In the genomic region with DNA sequence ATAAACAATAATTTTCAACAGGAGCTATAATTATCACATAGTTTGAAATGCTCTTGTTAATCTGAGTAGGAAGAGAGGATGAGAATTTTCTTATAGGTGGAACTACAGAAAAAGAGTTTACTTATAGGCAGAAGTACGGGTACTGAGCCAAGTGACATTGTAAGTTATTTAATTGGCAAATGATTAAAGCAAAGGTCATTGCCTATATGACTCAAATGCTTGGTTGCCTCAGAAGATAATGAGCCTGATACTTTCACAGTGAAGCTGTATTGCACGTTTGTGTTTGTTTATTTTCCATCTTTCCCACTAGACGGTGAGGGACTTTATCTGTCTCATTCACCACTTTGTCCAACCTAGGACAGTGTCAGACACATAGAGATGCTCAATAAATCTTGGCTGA, we compare ENCODE assay signal across 20 cellular contexts.
DNase-seq lines count a peak whose midpoint lies in the region; ATAC-seq and TF ChIP-seq lines count a peak whose summit lies in the region.
"Had no signal": no experiment of that assay in that cellular context is flagged by ENCODE, and none has a peak within 500 bp of the region (broad histone marks: within the 10 kb centered on the region; RNA-seq: fewer than 3 reads in every experiment).

No MANE protein-coding gene starts in this region.

- H3K36me3 Mint-ChIP-seq in activated T-helper 17 cell treated with anti-CD3 and anti-CD28 coated beads, Interleukin-2, amount 50 U/mL, for 72 hours (ENCODE audit: low read depth) = no peaks in the 10 kb centered on the region
- H3K36me3 Mint-ChIP-seq in stimulated activated effector memory CD8-positive, alpha-beta T cell treated with anti-CD3 and anti-CD28 coated beads, Interleukin-12 subunit alpha, Interleukin-12 subunit beta, amount 100 ng/mL, for 72 hours = no peaks in the 10 kb centered on the region
- no peaks in the 10 kb centered on the region for H3K36me3 Mint-ChIP-seq in activated CD4-positive, alpha-beta T cell treated with anti-CD3 and anti-CD28 coated beads, Interleukin-2, amount 10 ng/mL, durations not matched to agents 7 days and 5 days (ENCODE audit: low read depth)
- H3K36me3 Mint-ChIP-seq: CD8-positive, alpha-beta T cell had no signal

- peak overlapping the region; percentile 54 for H3K27ac Mint-ChIP-seq in activated T-helper 17 cell treated with anti-CD3 and anti-CD28 coated beads, Interleukin-2, amount 50 U/mL, for 72 hours
- H3K27ac Mint-ChIP-seq in stimulated activated effector memory CD8-positive, alpha-beta T cell treated with anti-CD3 and anti-CD28 coated beads, Interleukin-12 subunit alpha, Interleukin-12 subunit beta, amount 100 ng/mL, for 72 hours = peak overlapping the region; percentile 20
- H3K27ac Mint-ChIP-seq in activated CD4-positive, alpha-beta T cell treated with anti-CD3 and anti-CD28 coated beads, Interleukin-2, amount 10 ng/mL, durations not matched to agents 7 days and 5 days = no peak overlapping the region
- H3K27ac Mint-ChIP-seq: B cell; CD4-positive, alpha-beta T cell; CD8-positive, alpha-beta T cell had no signal

- H3K4me1 Mint-ChIP-seq in activated T-helper 17 cell treated with anti-CD3 and anti-CD28 coated beads, Interleukin-2, amount 50 U/mL, for 72 hours = no peaks in the 10 kb centered on the region
- H3K4me1 Mint-ChIP-seq in stimulated activated effector memory CD8-positive, alpha-beta T cell treated with anti-CD3 and anti-CD28 coated beads, Interleukin-12 subunit alpha, Interleukin-12 subunit beta, amount 100 ng/mL, for 72 hours = peaks cover 11% of the 10 kb centered on the region
- no peaks in the 10 kb centered on the region for H3K4me1 Mint-ChIP-seq in activated CD4-positive, alpha-beta T cell treated with anti-CD3 and anti-CD28 coated beads, Interleukin-2, amount 10 ng/mL, durations not matched to agents 7 days and 5 days
- H3K4me1 Mint-ChIP-seq: B cell had no signal

- H3K4me1 ChIP-seq in mucosa of descending colon (ENCODE audit: low read depth) = no peaks in the 10 kb centered on the region
- H3K4me1 ChIP-seq: A549; BLaER1 treated with 17β-estradiol and CSF1 and Interleukin-3, amounts not matched to agents 10 nM and 100 nM; Caco-2 had no signal

- no peak overlapping the region for H3K4me3 Mint-ChIP-seq in activated T-helper 17 cell treated with anti-CD3 and anti-CD28 coated beads, Interleukin-2, amount 50 U/mL, for 72 hours
- no peak overlapping the region for H3K4me3 Mint-ChIP-seq in stimulated activated effector memory CD8-positive, alpha-beta T cell treated with anti-CD3 and anti-CD28 coated beads, Interleukin-12 subunit alpha, Interleukin-12 subunit beta, amount 100 ng/mL, for 72 hours
- no peak overlapping the region for H3K4me3 Mint-ChIP-seq in activated CD4-positive, alpha-beta T cell treated with anti-CD3 and anti-CD28 coated beads, Interleukin-2, amount 10 ng/mL, durations not matched to agents 7 days and 5 days
- H3K4me3 Mint-ChIP-seq: B cell; CD4-positive, alpha-beta T cell; CD8-positive, alpha-beta T cell had no signal

- no peaks in the 10 kb centered on the region for H3K9me3 ChIP-seq in mucosa of descending colon
- H3K9me3 ChIP-seq: A549, Caco-2 had no signal

- POLR2A ChIA-PET in activated CD4-positive, alpha-beta T cell treated with anti-CD3 and anti-CD28 coated beads, Interleukin-2, amount 10 ng/mL, durations not matched to agents 7 days and 5 days (lab: Charles Lee) = no interaction called here

- no peaks in the 10 kb centered on the region for H3K9me3 Mint-ChIP-seq in activated T-helper 17 cell treated with anti-CD3 and anti-CD28 coated beads, Interleukin-2, amount 50 U/mL, for 72 hours
- peaks cover 2% of the 10 kb centered on the region for H3K9me3 Mint-ChIP-seq in stimulated activated effector memory CD8-positive, alpha-beta T cell treated with anti-CD3 and anti-CD28 coated beads, Interleukin-12 subunit alpha, Interleukin-12 subunit beta, amount 100 ng/mL, for 72 hours
- H3K9me3 Mint-ChIP-seq in activated CD4-positive, alpha-beta T cell treated with anti-CD3 and anti-CD28 coated beads, Interleukin-2, amount 10 ng/mL, durations not matched to agents 7 days and 5 days = peaks cover 3% of the 10 kb centered on the region
- H3K9me3 Mint-ChIP-seq: CD4-positive, alpha-beta T cell; CD8-positive, alpha-beta T cell had no signal

- DNase-seq in NCI-H1105 treated with DMSO at 0.1 percent for 48 hours (lab: John Stamatoyannopoulos, UW) = peak; percentile 19
- no peak for DNase-seq in NCI-H1105 (lab: John Stamatoyannopoulos, UW)
- DNase-seq in mucosa of descending colon = no peak
- DNase-seq in stimulated activated effector memory CD8-positive, alpha-beta T cell treated with anti-CD3 and anti-CD28 coated beads, Interleukin-12 subunit alpha, Interleukin-12 subunit beta, amount 100 ng/mL, for 72 hours (ENCODE audit: low spot score in 2 of 2) = no peak
- DNase-seq in activated CD4-positive, alpha-beta T cell treated with anti-CD3 and anti-CD28 coated beads, Interleukin-2, amount 10 ng/mL, durations not matched to agents 7 days and 5 days = no peak
- no peak for DNase-seq in NCI-H446 treated with DMSO at 0.1 percent for 48 hours (lab: John Stamatoyannopoulos, UW)
- DNase-seq: AML-193; Caco-2; Calu3; CD4-positive, alpha-beta T cell; CD8-positive, alpha-beta T cell; DMS79; DND-41; EL; GDM1 had no signal

- peak; percentile 76 for ATAC-seq in activated T-helper 17 cell treated with anti-CD3 and anti-CD28 coated beads, Interleukin-2, amount 50 U/mL, for 72 hours (replicated peaks)
- peak; percentile 16 for ATAC-seq in mucosa of descending colon
- peak; percentile 50 for ATAC-seq in stimulated activated effector memory CD8-positive, alpha-beta T cell treated with anti-CD3 and anti-CD28 coated beads, Interleukin-12 subunit alpha, Interleukin-12 subunit beta, amount 100 ng/mL, for 72 hours
- ATAC-seq: A549; CD8-positive, alpha-beta T cell; GM12878 had no signal

- no peak for TF ChIP-seq CTCF in mucosa of descending colon (IDR thresholded peaks at IDR 0.05)

- no peaks in the 10 kb centered on the region for H3K36me3 ChIP-seq in mucosa of descending colon (ENCODE audit: low read depth)
- H3K36me3 ChIP-seq: BLaER1 treated with 17β-estradiol and CSF1 and Interleukin-3, amounts not matched to agents 10 nM and 100 nM had no signal

- H3K4me3 ChIP-seq in mucosa of descending colon = no peak overlapping the region
- H3K4me3 ChIP-seq: A549; BLaER1 treated with 17β-estradiol and CSF1 and Interleukin-3, amounts not matched to agents 10 nM and 100 nM; GM12878 had no signal

- intact Hi-C loops in mucosa of descending colon (cut with DNase I, micrococcal nuclease) = no loop called here

- CTCF ChIA-PET in activated CD4-positive, alpha-beta T cell treated with anti-CD3 and anti-CD28 coated beads, Interleukin-2, amount 10 ng/mL, durations not matched to agents 7 days and 5 days (lab: Charles Lee) = interaction anchor here (0.6 to 1.6 kb wide), 2 partner anchors 14 to 393 kb away, joined by 4 read pairs; no protein-coding TSS in a partner anchor

- no peaks in the 10 kb centered on the region for H3K27me3 Mint-ChIP-seq in activated T-helper 17 cell treated with anti-CD3 and anti-CD28 coated beads, Interleukin-2, amount 50 U/mL, for 72 hours
- H3K27me3 Mint-ChIP-seq in activated CD4-positive, alpha-beta T cell treated with anti-CD3 and anti-CD28 coated beads, Interleukin-2, amount 10 ng/mL, durations not matched to agents 7 days and 5 days = no peaks in the 10 kb centered on the region
- H3K27me3 Mint-ChIP-seq: B cell; CD4-positive, alpha-beta T cell had no signal

Comparison
In these comparisons a context has a peak if more than half of its experiments do, and no peak if none do; other contexts are left out.
1. ATAC-seq: peak in every context shown above with its lines; median percentile 76 in activated T-helper 17 cell treated with anti-CD3 and anti-CD28 coated beads, Interleukin-2, amount 50 U/mL, for 72 hours; 50 in stimulated activated effector memory CD8-positive, alpha-beta T cell treated with anti-CD3 and anti-CD28 coated beads, Interleukin-12 subunit alpha, Interleukin-12 subunit beta, amount 100 ng/mL, for 72 hours; 16 in mucosa of descending colon.